17 cellular contexts compared by ENCODE assay signal in the genomic region with DNA sequence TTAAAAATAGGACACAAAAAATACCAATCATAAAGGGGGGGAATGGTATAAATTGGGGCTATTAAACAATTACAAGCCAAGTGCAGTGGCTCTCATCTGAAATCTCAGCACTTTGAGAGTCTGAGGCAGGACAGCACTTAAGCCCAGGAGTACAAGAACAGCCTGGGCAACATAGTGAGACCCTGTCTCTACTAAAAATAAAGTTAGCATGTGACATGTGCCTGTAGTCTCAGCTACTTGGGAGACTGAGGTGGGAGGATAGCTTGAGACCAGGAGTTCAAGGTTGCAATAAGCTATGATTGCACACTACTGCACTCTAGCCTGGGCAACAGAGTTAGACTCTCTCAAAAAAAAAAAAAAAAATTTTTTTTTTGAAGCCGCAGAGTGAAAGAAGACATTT. TPM values are rescaled to one million over a fixed set of nuclear protein-coding genes. Genes with fewer than 3 reads are reported as not detected.
DNase-seq lines count a peak whose midpoint lies in the region; ATAC-seq and TF ChIP-seq lines count a peak whose summit lies in the region.
"Had no signal": no experiment of that assay in that cellular context is flagged by ENCODE, and none has a peak within 500 bp of the region (broad histone marks: within the 10 kb centered on the region; RNA-seq: fewer than 3 reads in every experiment).

No MANE protein-coding gene starts in this region.

- 93 to 95% methylated on average over 1 of the region's 1 CpG for WGBS in thyroid gland, 2 donors

- H3K9me3 ChIP-seq in ascending aorta = no peaks in the 10 kb centered on the region
- H3K9me3 ChIP-seq in thyroid gland = no peaks in the 10 kb centered on the region
- H3K9me3 ChIP-seq in HAP-1 = no peaks in the 10 kb centered on the region
- H3K9me3 ChIP-seq: BE2C had no signal

- H3K4me3 ChIP-seq in ascending aorta (no peak overlapping the region), thyroid gland (replicated peaks in 1 of 3) (no peak overlapping the region), HAP-1 (no peak overlapping the region)

- DNase-seq in activated T-cell treated with anti-CD3 and anti-CD28 coated beads, Interleukin-2, amount 50 U/mL, for 72 hours = no peak
- DNase-seq in activated T-cell treated with anti-CD3 and anti-CD28 coated beads for 4 hours (no peak), activated B cell treated with CpG ODN at 0.5 μM for 24 hours (no peak), ascending aorta (ENCODE audit: low spot score in 2 of 2) (no peak), thyroid gland (peak; percentile 22 to 30), Ammon's horn (ENCODE audit: low spot score) (no peak), HAP-1 (ENCODE audit: low spot score in 2 of 2) (no peak)
- DNase-seq: BE2C; CD4-positive, alpha-beta memory T cell; DMS79 treated with DMSO at 0.1 percent for 48 hours; KBM-7; NCI-H1048; NCI-H1694 treated with DMSO at 0.1 percent for 48 hours; NCI-H345; NCI-H69; NK-92 treated with Interleukin-12 subunit alpha and Interleukin-12 subunit beta, amount 100 ng/mL, for 24 hours; PC-3 had no signal

- H3K36me3 ChIP-seq in ascending aorta (no peaks in the 10 kb centered on the region), thyroid gland (no peaks in the 10 kb centered on the region), HAP-1 (replicated peaks) (no peaks in the 10 kb centered on the region)
- H3K36me3 ChIP-seq: BE2C had no signal

- ATAC-seq in activated T-cell treated with anti-CD3 and anti-CD28 coated beads, Interleukin-2, amount 50 U/mL, for 72 hours (replicated peaks in 1 of 2) = no peak
- no peak for ATAC-seq in activated B cell treated with CpG ODN at 0.5 μM for 24 hours (ENCODE audit: low read depth)

- no peaks in the 10 kb centered on the region for H3K27me3 ChIP-seq in ascending aorta
- H3K27me3 ChIP-seq in thyroid gland = no peaks in the 10 kb centered on the region
- H3K27me3 ChIP-seq in HAP-1 (ENCODE audit: low read depth) = 0 out of 2 replicates have a peak, but pooled peaks cover 2% of the 10 kb centered on the region
- H3K27me3 ChIP-seq: BE2C had no signal

- H3K27ac Mint-ChIP-seq in activated T-cell treated with anti-CD3 and anti-CD28 coated beads, Interleukin-2, amount 50 U/mL, for 72 hours = peak overlapping the region; percentile 80
- peak overlapping the region; percentile 77 for H3K27ac Mint-ChIP-seq in activated B cell treated with CpG ODN at 0.5 μM for 24 hours
- H3K27ac Mint-ChIP-seq: CD4-positive, alpha-beta memory T cell had no signal

- no peaks in the 10 kb centered on the region for H3K9me3 Mint-ChIP-seq in activated T-cell treated with anti-CD3 and anti-CD28 coated beads, Interleukin-2, amount 50 U/mL, for 72 hours
- H3K9me3 Mint-ChIP-seq in activated B cell treated with CpG ODN at 0.5 μM for 24 hours = no peaks in the 10 kb centered on the region

- no peak for TF ChIP-seq CTCF in activated B cell treated with CpG ODN at 0.5 μM for 24 hours (IDR thresholded peaks at IDR 0.05)
- no peak for TF ChIP-seq CTCF in ascending aorta (IDR thresholded peaks at IDR 0.05)
- no peak for TF ChIP-seq CTCF in thyroid gland (IDR thresholded peaks at IDR 0.05)

- intact Hi-C loops in activated B cell treated with CpG ODN at 0.5 μM for 24 hours (cut with micrococcal nuclease) = loop anchor here (1.0 kb wide), 4 partner anchors 12 to 46 kb away; partner anchors contain the start of genes GABPB1 and USP8
- intact Hi-C loops in ascending aorta (cut with DNase I) = loop anchor here (10.0 kb wide), 1 partner anchor 64 kb away; no protein-coding TSS in a partner anchor
- intact Hi-C loops in thyroid gland (cut with DNase I) = no loop called here

- peak overlapping the region; percentile 50 to 79 for H3K4me3 Mint-ChIP-seq in activated T-cell treated with anti-CD3 and anti-CD28 coated beads, Interleukin-2, amount 50 U/mL, for 72 hours
- no peak overlapping the region for H3K4me3 Mint-ChIP-seq in activated B cell treated with CpG ODN at 0.5 μM for 24 hours
- H3K4me3 Mint-ChIP-seq: CD4-positive, alpha-beta memory T cell had no signal

- CTCF ChIA-PET in activated B cell treated with CpG ODN at 0.5 μM for 24 hours (lab: Charles Lee) = interaction anchor here (1.5 kb wide), 1 partner anchor 16 kb away, joined by 4 read pairs; no protein-coding TSS in a partner anchor

- no peaks in the 10 kb centered on the region for H3K4me1 ChIP-seq in ascending aorta
- no peaks in the 10 kb centered on the region for H3K4me1 ChIP-seq in thyroid gland
- peaks cover 4% of the 10 kb centered on the region for H3K4me1 ChIP-seq in HAP-1
- H3K4me1 ChIP-seq: BE2C had no signal

- H3K36me3 Mint-ChIP-seq in activated T-cell treated with anti-CD3 and anti-CD28 coated beads, Interleukin-2, amount 50 U/mL, for 72 hours (ENCODE audit: insufficient read depth in 2 of 2) = peaks cover 0 to 4% of the 10 kb centered on the region in 2 donors
- no peaks in the 10 kb centered on the region for H3K36me3 Mint-ChIP-seq in activated B cell treated with CpG ODN at 0.5 μM for 24 hours (ENCODE audit: low read depth)
- H3K36me3 Mint-ChIP-seq: CD4-positive, alpha-beta memory T cell had no signal

- H3K27ac ChIP-seq in ascending aorta = peak overlapping the region; percentile 51 to 55
- peak overlapping the region; percentile 48 to 49 (median 49) for H3K27ac ChIP-seq in thyroid gland

- in situ Hi-C loops in HAP-1 (cut with MboI; ENCODE audit: low sequenced_read_pairs) = no loop called here

- TF ChIP-seq POLR2A in thyroid gland (IDR thresholded peaks at IDR 0.05) = no peak

- POLR2A ChIA-PET in activated B cell treated with CpG ODN at 0.5 μM for 24 hours (lab: Charles Lee) = interaction anchor here (0.7 to 6.7 kb wide), 4 partner anchors 12 to 194 kb away, joined by 3 to 79 read pairs (median 3); partner anchors contain the start of gene GABPB1

- H3K27me3 Mint-ChIP-seq in activated T-cell treated with anti-CD3 and anti-CD28 coated beads, Interleukin-2, amount 50 U/mL, for 72 hours (ENCODE audit: low read depth) = no peaks in the 10 kb centered on the region
- H3K27me3 Mint-ChIP-seq in activated B cell treated with CpG ODN at 0.5 μM for 24 hours = no peaks in the 10 kb centered on the region

- peaks cover 19% of the 10 kb centered on the region for H3K4me1 Mint-ChIP-seq in activated T-cell treated with anti-CD3 and anti-CD28 coated beads, Interleukin-2, amount 50 U/mL, for 72 hours (ENCODE audit: low read depth)
- peaks cover 17% of the 10 kb centered on the region for H3K4me1 Mint-ChIP-seq in activated B cell treated with CpG ODN at 0.5 μM for 24 hours
- H3K4me1 Mint-ChIP-seq: CD4-positive, alpha-beta memory T cell had no signal

RNA-seq across cellular contexts. Expression of gene GABPB1, which starts 23.8 kb away (rescaled TPM):
- 10 to 100 TPM; 51.6 to 56.4 TPM for total RNA-seq in activated T-cell treated with anti-CD3 and anti-CD28 coated beads, Interleukin-2, amount 50 U/mL, for 72 hours
- 32.5 and 32.7 TPM in 2 replicates for total RNA-seq in activated B cell treated with CpG ODN at 0.5 μM for 24 hours
- 10.9 TPM for total RNA-seq in ascending aorta
- total RNA-seq in thyroid gland = 10 to 100 TPM; 22.2 to 30.0 (median 27.3) TPM

RNA-seq across cellular contexts. Expression of gene USP8, which starts 45.4 kb away (rescaled TPM):
- 10 to 100 TPM; 52.7 to 64.5 TPM for total RNA-seq in activated T-cell treated with anti-CD3 and anti-CD28 coated beads, Interleukin-2, amount 50 U/mL, for 72 hours
- total RNA-seq in activated B cell treated with CpG ODN at 0.5 μM for 24 hours (71.3 and 78.3 TPM in 2 replicates), ascending aorta (34.5 TPM), thyroid gland (10 to 100 TPM; 62.8 to 89.6 (median 87.9) TPM)

Comparison
In these comparisons a context has a peak if more than half of its experiments do, and no peak if none do; other contexts are left out.
1. DNase-seq: peak in thyroid gland (2 of 2); none in activated T-cell treated with anti-CD3 and anti-CD28 coated beads, Interleukin-2, amount 50 U/mL, for 72 hours (0 of 2), activated T-cell treated with anti-CD3 and anti-CD28 coated beads for 4 hours (single experiment), activated B cell treated with CpG ODN at 0.5 μM for 24 hours (single experiment), ascending aorta (0 of 2), Ammon's horn (single experiment) and HAP-1 (0 of 2).